Comparison of ENCODE assay signal across 8 cellular contexts in genomic region chr7:18320971-18321567, GRCh38.
DNase-seq lines count a peak whose midpoint lies in the region; ATAC-seq, FAIRE-seq and TF ChIP-seq lines count a peak whose summit lies in the region.

No MANE protein-coding gene starts in this region.

- H3K4me2 ChIP-seq in K562 (ENCODE audit: insufficient read depth, low read length): no peak overlapping the region

- FAIRE-seq in GM18507 (lab: Jason Lieb, UNC) (peak; percentile 81), K562 (lab: Jason Lieb, UNC) (no peak)

- H3K4me1 ChIP-seq in BE2C (no peaks in the 10 kb centered on the region), K562 (replicated peaks in 1 of 2; ENCODE audit: control insufficient read depth in 2 of 2, insufficient read depth in 2 of 2, low read length in 2 of 2) (peaks cover 0 to 8% of the 10 kb centered on the region in 2 experiments; a peak in 1 of 5 replicates), right lobe of liver (no peaks in the 10 kb centered on the region)

- CTCF ChIA-PET in K562 (lab: Yijun Ruan, JAX; ENCODE audit: low intra/inter-chr PET ratio): no interaction called here
- CTCF ChIA-PET in activated naive CD4-positive, alpha-beta T cell treated with anti-CD3 and anti-CD28 coated beads, Interleukin-2, amount 10 ng/mL, durations not matched to agents 7 days and 5 days (lab: Charles Lee): interaction anchor here (0.9 to 1.6 kb wide), 7 partner anchors 105 to 641 kb away, joined by 3 to 6 read pairs (median 4); no protein-coding TSS in a partner anchor

- H3K9ac ChIP-seq in K562 (ENCODE audit: insufficient read depth in 1 of 2, low read depth in 2 of 2, low read length in 2 of 2): no peak overlapping the region

- H3K27me3 Mint-ChIP-seq in activated naive CD4-positive, alpha-beta T cell treated with anti-CD3 and anti-CD28 coated beads, Interleukin-2, amount 10 ng/mL, durations not matched to agents 7 days and 5 days: no peaks in the 10 kb centered on the region

- peak; percentile 15 for DNase-seq in BE2C
- DNase-seq in GM18507 (ENCODE audit: extremely low spot score, insufficient read length, low read depth): peak; percentile 12
- DNase-seq in NCI-H1417 (lab: John Stamatoyannopoulos, UW): peak; percentile 11 to 71 (median 43)
- peak; percentile 22 to 53 (median 32) for DNase-seq in K562 (ENCODE audit: extremely low read depth in 1 of 4, low spot score in 3 of 4)
- no peak for DNase-seq in right lobe of liver
- DNase-seq in activated naive CD4-positive, alpha-beta T cell treated with anti-CD3 and anti-CD28 coated beads, Interleukin-2, amount 10 ng/mL, durations not matched to agents 7 days and 5 days: no peak
- no peak for DNase-seq in cerebellum (ENCODE audit: low spot score)

- H4K20me1 ChIP-seq in K562 (replicated peaks; ENCODE audit: control insufficient read depth, insufficient read depth, low read length): no peaks in the 10 kb centered on the region

- H3K27ac Mint-ChIP-seq in activated naive CD4-positive, alpha-beta T cell treated with anti-CD3 and anti-CD28 coated beads, Interleukin-2, amount 10 ng/mL, durations not matched to agents 7 days and 5 days: no peak overlapping the region

- H3K9me1 ChIP-seq in K562 (ENCODE audit: control insufficient read depth, insufficient read depth, low read length): no peaks in the 10 kb centered on the region

- TF ChIP-seq CTCF in BE2C (IDR thresholded peaks at IDR 0.05; ENCODE audit: low read depth, low read length): peak; percentile 77
- TF ChIP-seq CTCF in K562 (IDR thresholded peaks at IDR 0.05 in 2 of 3, conservative IDR thresholded peaks at IDR 0.05 in 1 of 3; ENCODE audit: insufficient read depth in 2 of 3, low read depth in 1 of 3, low read length in 3 of 3): peak; percentile 20 to 61 (median 45); a peak in 4 of 6 replicates
- TF ChIP-seq CTCF in right lobe of liver (IDR thresholded peaks at IDR 0.05): peak; percentile 43 to 55 (median 51)

- no peaks in the 10 kb centered on the region for H3K4me1 Mint-ChIP-seq in activated naive CD4-positive, alpha-beta T cell treated with anti-CD3 and anti-CD28 coated beads, Interleukin-2, amount 10 ng/mL, durations not matched to agents 7 days and 5 days

- H3K4me3 ChIP-seq in BE2C (ENCODE audit: low read depth, low read length) (no peak overlapping the region), K562 (no peak overlapping the region), right lobe of liver (no peak overlapping the region)

- H3K9me3 ChIP-seq in BE2C (no peaks in the 10 kb centered on the region), K562 (replicated peaks; ENCODE audit: control insufficient read depth, insufficient read depth, low read depth, low read length) (no peaks in the 10 kb centered on the region), right lobe of liver (no peaks in the 10 kb centered on the region)

- peak; percentile 92 for ATAC-seq in HG02852 (IDR thresholded peaks at IDR 0.05; ENCODE audit: unreplicated experiment)
- ATAC-seq in K562: peak; percentile 89
- peak; percentile 46 to 60 (median 53) for ATAC-seq in right lobe of liver

- no peaks in the 10 kb centered on the region for H3K9me3 Mint-ChIP-seq in activated naive CD4-positive, alpha-beta T cell treated with anti-CD3 and anti-CD28 coated beads, Interleukin-2, amount 10 ng/mL, durations not matched to agents 7 days and 5 days

- POLR2A ChIA-PET in K562 (lab: Yijun Ruan, JAX): no interaction called here

- no peaks in the 10 kb centered on the region for H3K79me2 ChIP-seq in K562 (ENCODE audit: control insufficient read depth, insufficient read depth, low read length)

- no peak for TF ChIP-seq EP300 in K562 (IDR thresholded peaks at IDR 0.05; ENCODE audit: low read length)

- TF ChIP-seq POLR2A in K562 (conservative IDR thresholded peaks at IDR 0.05) (no peak), right lobe of liver (IDR thresholded peaks at IDR 0.05) (no peak)

- H2AFZ ChIP-seq in K562 (ENCODE audit: low read depth, low read length): peak overlapping the region; percentile 52

- in situ Hi-C loops in K562 (cut with MboI): loop anchor here (10.0 kb wide), 1 partner anchor 546 kb away; no protein-coding TSS in a partner anchor

- no TSS peak for BruUV-seq in K562 (replicated peaks; lab: Mats Ljungman, UMichigan)

- peak; percentile 45 to 69 for TF ChIP-seq RAD21 in K562 (CRISPR knock-in tag; conservative IDR thresholded peaks at IDR 0.05 in 1 of 2, IDR thresholded peaks at IDR 0.05 in 1 of 2)

- no peak overlapping the region for H3K4me3 Mint-ChIP-seq in activated naive CD4-positive, alpha-beta T cell treated with anti-CD3 and anti-CD28 coated beads, Interleukin-2, amount 10 ng/mL, durations not matched to agents 7 days and 5 days

- H3K36me3 ChIP-seq in BE2C (no peaks in the 10 kb centered on the region), K562 (ENCODE audit: control insufficient read depth, insufficient read depth, low read length) (no peaks in the 10 kb centered on the region), right lobe of liver (no peaks in the 10 kb centered on the region)

- no peaks in the 10 kb centered on the region for H3K36me3 Mint-ChIP-seq in activated naive CD4-positive, alpha-beta T cell treated with anti-CD3 and anti-CD28 coated beads, Interleukin-2, amount 10 ng/mL, durations not matched to agents 7 days and 5 days

- WGBS in K562 (ENCODE audit: insufficient coverage, low coverage, missing lambda C conversion rate): 13% methylated on average over 2 of the region's 2 CpGs
- 63% methylated on average over 2 of the region's 2 CpGs for WGBS in right lobe of liver (ENCODE audit: insufficient coverage, low coverage, low lambda C conversion rate, missing lambda C conversion rate)

- no peak overlapping the region for H3K27ac ChIP-seq in K562 (ENCODE audit: extremely low read depth, low read depth, low read length)
- no peak overlapping the region for H3K27ac ChIP-seq in right lobe of liver

- intact Hi-C loops in K562 (cut with micrococcal nuclease): loop anchor here (5.0 kb wide), 3 partner anchors 94 to 259 kb away; no protein-coding TSS in a partner anchor
- intact Hi-C loops in right lobe of liver (cut with DNase I): no loop called here

- H3K27me3 ChIP-seq in BE2C (no peaks in the 10 kb centered on the region), K562 (ENCODE audit: control insufficient read depth in 2 of 2, insufficient read depth in 2 of 2, low read length in 2 of 2) (no peaks in the 10 kb centered on the region), right lobe of liver (no peaks in the 10 kb centered on the region)

TF ChIP-seq in K562, 482 proteins besides CTCF, POLR2A, EP300 and RAD21:
- TF ChIP-seq ZNF133 (CRISPR knock-in tag; IDR thresholded peaks at IDR 0.05) (no peak), SMC3 (conservative IDR thresholded peaks at IDR 0.05; ENCODE audit: insufficient read depth, low read depth, low read length) (peak; percentile 28; the same call in 1 of the 2 replicates), ZNF121 (CRISPR knock-in tag; conservative IDR thresholded peaks at IDR 0.05) (no peak), ZNF707 (CRISPR knock-in tag; conservative IDR thresholded peaks at IDR 0.05) (no peak), HCFC1 (IDR thresholded peaks at IDR 0.05; ENCODE audit: low read depth, low read length) (no peak), FOSL1 (tag; conservative IDR thresholded peaks at IDR 0.05) (no peak), SMARCE1 (IDR thresholded peaks at IDR 0.05) (no peak), GATAD2B (IDR thresholded peaks at IDR 0.05; ENCODE audit: borderline replicate concordance) (no peak)

Comparison
In these comparisons a context has a peak if more than half of its experiments do, and no peak if none do; other contexts are left out.
1. DNase-seq: peak in BE2C (single experiment), GM18507 (single experiment), NCI-H1417 (3 of 3) and K562 (4 of 4); none in right lobe of liver (0 of 3), activated naive CD4-positive, alpha-beta T cell treated with anti-CD3 and anti-CD28 coated beads, Interleukin-2, amount 10 ng/mL, durations not matched to agents 7 days and 5 days (single experiment) and cerebellum (single experiment).
2. Peak in every context shown above with its lines, with median percentiles within 50 percentile points of each other: CTCF ChIP-seq and ATAC-seq.